Comparison of ENCODE assay signal across 1 cellular context in genomic region chr17:48795444-48796162, GRCh38.
TF ChIP-seq lines count a peak whose summit lies in the region.

No MANE protein-coding gene starts in this region.

TF ChIP-seq in HepG2, 621 proteins besides CTCF, POLR2A, EP300 and RAD21 (continued from another document and continues in another):
- TF ChIP-seq ZBTB34 (CRISPR knock-in tag; IDR thresholded peaks at IDR 0.05) (peak; percentile 81; the same call in 1 of the 2 replicates), PITX1 (CRISPR knock-in tag; IDR thresholded peaks at IDR 0.05) (peak; percentile 82; the same call in 1 of the 2 replicates), IKZF4 (CRISPR knock-in tag; IDR thresholded peaks at IDR 0.05; ENCODE audit: borderline replicate concordance, low read depth, not compliant biosample characterization) (peak; percentile 61), TEAD3 (CRISPR knock-in tag; optimal IDR thresholded peaks at IDR 0.05; ENCODE audit: borderline replicate concordance) (peak; percentile 78), ZUFSP (CRISPR knock-in tag; IDR thresholded peaks at IDR 0.05; ENCODE audit: borderline replicate concordance) (no peak), NONO (IDR thresholded peaks at IDR 0.05) (no peak), NONO (CRISPR knock-in tag; conservative IDR thresholded peaks at IDR 0.05) (peak; percentile 78), MBNL3 (CRISPR knock-in tag; conservative IDR thresholded peaks at IDR 0.05) (no peak), ZNF543 (CRISPR knock-in tag; IDR thresholded peaks at IDR 0.05) (peak; percentile 84; the same call in 1 of the 2 replicates), PPARG (CRISPR knock-in tag; conservative IDR thresholded peaks at IDR 0.05) (peak; percentile 67; the same call in 1 of the 2 replicates), THYN1 (CRISPR knock-in tag; IDR thresholded peaks at IDR 0.05; ENCODE audit: borderline replicate concordance, low read depth) (no peak), ARID4A (CRISPR knock-in tag; IDR thresholded peaks at IDR 0.05; ENCODE audit: borderline replicate concordance) (no peak; the same call in 1 of the 2 replicates), PHF20 (CRISPR knock-in tag; IDR thresholded peaks at IDR 0.05) (no peak), MED1 (CRISPR knock-in tag; IDR thresholded peaks at IDR 0.05) (peak; percentile 64), ZBTB2 (CRISPR knock-in tag; IDR thresholded peaks at IDR 0.05; ENCODE audit: low read depth) (0 out of 2 replicates have a peak, but pooled peaks have one; percentile 18), IKZF1 (IDR thresholded peaks at IDR 0.05) (no peak), CBX1 (IDR thresholded peaks at IDR 0.05; ENCODE audit: low read depth) (no peak), JUNB (CRISPR knock-in tag; IDR thresholded peaks at IDR 0.05; ENCODE audit: borderline replicate concordance) (peak; percentile 80), TARDBP (CRISPR knock-in tag; IDR thresholded peaks at IDR 0.05) (peak; percentile 68; the same call in 1 of the 2 replicates), ZNF563 (CRISPR knock-in tag; IDR thresholded peaks at IDR 0.05) (no peak), ZNF562 (CRISPR knock-in tag; IDR thresholded peaks at IDR 0.05; ENCODE audit: borderline replicate concordance) (no peak), ZNF274 (CRISPR knock-in tag; IDR thresholded peaks at IDR 0.05) (no peak; the same call in 1 of the 2 replicates), ZNF180 (CRISPR knock-in tag; IDR thresholded peaks at IDR 0.05; ENCODE audit: borderline replicate concordance, low read depth) (no peak), CHD4 (IDR thresholded peaks at IDR 0.05; ENCODE audit: borderline replicate concordance, low read length) (peak; percentile 84; the same call in 1 of the 2 replicates), BHLHE40 (IDR thresholded peaks at IDR 0.05; ENCODE audit: low read length) (peak; percentile 97), FUBP1 (CRISPR knock-in tag; IDR thresholded peaks at IDR 0.05; ENCODE audit: borderline replicate concordance) (no peak), KDM1A (CRISPR knock-in tag; IDR thresholded peaks at IDR 0.05) (0 out of 2 replicates have a peak, but pooled peaks have one; percentile 10), TEF (CRISPR knock-in tag; IDR thresholded peaks at IDR 0.05) (peak; percentile 23; the same call in 1 of the 2 replicates), FOXK2 (IDR thresholded peaks at IDR 0.05) (peak; percentile 96), RFX1 (IDR thresholded peaks at IDR 0.05) (peak; percentile 61; the same call in 1 of the 2 replicates), SNAPC2 (CRISPR knock-in tag; IDR thresholded peaks at IDR 0.05) (no peak), ZNF691 (CRISPR knock-in tag; IDR thresholded peaks at IDR 0.05; ENCODE audit: borderline replicate concordance, low read depth) (no peak), ZBTB40 (IDR thresholded peaks at IDR 0.05) (no peak), ZBTB40 (CRISPR knock-in tag; IDR thresholded peaks at IDR 0.05) (peak; percentile 24; the same call in 1 of the 2 replicates), ZNF430 (CRISPR knock-in tag; IDR thresholded peaks at IDR 0.05) (peak; percentile 62; the same call in 1 of the 2 replicates), ARNTL (CRISPR knock-in tag; IDR thresholded peaks at IDR 0.05) (peak; percentile 97)
